ENCODE assay signal across 8 cellular contexts in genomic region chr2:231795525-231796327, GRCh38. TPM values are rescaled to one million over a fixed set of nuclear protein-coding genes. Genes with fewer than 3 reads are reported as not detected.
DNase-seq lines count a peak whose midpoint lies in the region; ATAC-seq, FAIRE-seq and TF ChIP-seq lines count a peak whose summit lies in the region.

No MANE protein-coding gene starts in this region.

- POLR2A ChIA-PET in WTC11 (lab: Charles Lee): no interaction called here
- POLR2A ChIA-PET in activated CD4-positive, alpha-beta memory T cell treated with anti-CD3 and anti-CD28 coated beads for 36 hours (lab: Charles Lee): interaction anchor here (0.7 kb wide), 1 partner anchor 595 kb away, joined by 3 read pairs; no protein-coding TSS in a partner anchor

- peaks cover 8% of the 10 kb centered on the region; the same call in 1 of the 2 replicates for H3K79me2 ChIP-seq in KMS-11 (ENCODE audit: insufficient read depth, low read depth)

- no peak overlapping the region; the same call in 1 of the 2 replicates for H3K27ac ChIP-seq in KMS-11

- H3K27me3 Mint-ChIP-seq in WTC11 (ENCODE audit: low read depth): no peaks in the 10 kb centered on the region
- H3K27me3 Mint-ChIP-seq in activated CD4-positive, alpha-beta memory T cell treated with anti-CD3 and anti-CD28 coated beads for 36 hours: no peaks in the 10 kb centered on the region
- H3K27me3 Mint-ChIP-seq in stimulated activated memory B cell treated with anti-CD40 and anti-IgM and Interleukin-4, amounts not matched to agents 10 μg/mL and 1 μg/mL and 100 μg/mL, for 72 hours: no peaks in the 10 kb centered on the region

- TF ChIP-seq CTCF in D721Med (IDR thresholded peaks at IDR 0.05; ENCODE audit: insufficient read depth, missing control alignments): peak; percentile 7
- TF ChIP-seq CTCF in KMS-11 (conservative IDR thresholded peaks at IDR 0.05; ENCODE audit: low read depth, low read length): peak; percentile 43
- TF ChIP-seq CTCF in WTC11 (IDR thresholded peaks at IDR 0.05): no peak

- no peak for FAIRE-seq in D721Med (lab: Jason Lieb, UNC)

- H3K4me1 ChIP-seq in KMS-11 (ENCODE audit: low read depth, poor library complexity, severe bottlenecking): peaks cover 24% of the 10 kb centered on the region

- no peak overlapping the region for H2AFZ ChIP-seq in KMS-11 (ENCODE audit: low read depth)

- H4K20me1 ChIP-seq in KMS-11 (ENCODE audit: insufficient read depth): no peaks in the 10 kb centered on the region

- peaks cover 45% of the 10 kb centered on the region for H3K36me3 Mint-ChIP-seq in WTC11
- H3K36me3 Mint-ChIP-seq in activated CD4-positive, alpha-beta memory T cell treated with anti-CD3 and anti-CD28 coated beads for 36 hours: peaks cover 35% of the 10 kb centered on the region
- peaks cover 75% of the 10 kb centered on the region for H3K36me3 Mint-ChIP-seq in stimulated activated memory B cell treated with anti-CD40 and anti-IgM and Interleukin-4, amounts not matched to agents 10 μg/mL and 1 μg/mL and 100 μg/mL, for 72 hours

- H3K4me3 Mint-ChIP-seq in WTC11: no peak overlapping the region
- no peak overlapping the region for H3K4me3 Mint-ChIP-seq in activated CD4-positive, alpha-beta memory T cell treated with anti-CD3 and anti-CD28 coated beads for 36 hours
- H3K4me3 Mint-ChIP-seq in stimulated activated memory B cell treated with anti-CD40 and anti-IgM and Interleukin-4, amounts not matched to agents 10 μg/mL and 1 μg/mL and 100 μg/mL, for 72 hours: no peak overlapping the region

- H3K36me3 ChIP-seq in KMS-11 (ENCODE audit: insufficient read depth): no peaks in the 10 kb centered on the region; the same call in 1 of the 2 replicates

- H3K9ac ChIP-seq in KMS-11: no peak overlapping the region

- H3K9me3 Mint-ChIP-seq in WTC11: no peaks in the 10 kb centered on the region
- H3K9me3 Mint-ChIP-seq in activated CD4-positive, alpha-beta memory T cell treated with anti-CD3 and anti-CD28 coated beads for 36 hours: no peaks in the 10 kb centered on the region
- no peaks in the 10 kb centered on the region for H3K9me3 Mint-ChIP-seq in stimulated activated memory B cell treated with anti-CD40 and anti-IgM and Interleukin-4, amounts not matched to agents 10 μg/mL and 1 μg/mL and 100 μg/mL, for 72 hours

- H3K27me3 ChIP-seq in KMS-11 (ENCODE audit: insufficient read depth, low read depth): no peaks in the 10 kb centered on the region

- no peak overlapping the region for H3K27ac Mint-ChIP-seq in WTC11
- H3K27ac Mint-ChIP-seq in activated CD4-positive, alpha-beta memory T cell treated with anti-CD3 and anti-CD28 coated beads for 36 hours: no peak overlapping the region
- H3K27ac Mint-ChIP-seq in stimulated activated memory B cell treated with anti-CD40 and anti-IgM and Interleukin-4, amounts not matched to agents 10 μg/mL and 1 μg/mL and 100 μg/mL, for 72 hours: no peak overlapping the region

- DNase-seq in D721Med (ENCODE audit: insufficient read length, low spot score) (no peak), WTC11 (ENCODE audit: low spot score) (no peak), left kidney (ENCODE audit: low read depth, low spot score) (peak; percentile 44), inferior parietal cortex (ENCODE audit: extremely low spot score) (no peak)
- DNase-seq in activated CD4-positive, alpha-beta memory T cell treated with anti-CD3 and anti-CD28 coated beads for 36 hours: no peak

- no peak overlapping the region for H3K4me2 ChIP-seq in KMS-11

- no peak overlapping the region for H3K4me3 ChIP-seq in KMS-11 (IDR thresholded peaks at IDR 0.05; ENCODE audit: insufficient read depth, low read depth, low read length)

- intact Hi-C loops in activated CD4-positive, alpha-beta memory T cell treated with anti-CD3 and anti-CD28 coated beads for 36 hours (cut with micrococcal nuclease): no loop called here

- ATAC-seq in WTC11: peak; percentile 79
- ATAC-seq in HG03457 (IDR thresholded peaks at IDR 0.05; ENCODE audit: unreplicated experiment): no peak
- ATAC-seq in stimulated activated memory B cell treated with anti-CD40 and anti-IgM and Interleukin-4, amounts not matched to agents 10 μg/mL and 1 μg/mL and 100 μg/mL, for 72 hours: no peak

- CTCF ChIA-PET in WTC11 (lab: Charles Lee): interaction anchor here (0.5 to 2.7 kb wide), 7 partner anchors 10 to 336 kb away, joined by 3 to 13 read pairs (median 4); partner anchors contain the start of gene COPS7B
- CTCF ChIA-PET in activated CD4-positive, alpha-beta memory T cell treated with anti-CD3 and anti-CD28 coated beads for 36 hours (lab: Charles Lee): interaction anchor here (0.8 to 1.4 kb wide), 2 partner anchors 50 to 106 kb away, joined by 3 read pairs; no protein-coding TSS in a partner anchor

- no peaks in the 10 kb centered on the region for H3K4me1 Mint-ChIP-seq in WTC11
- H3K4me1 Mint-ChIP-seq in activated CD4-positive, alpha-beta memory T cell treated with anti-CD3 and anti-CD28 coated beads for 36 hours (ENCODE audit: low read depth): no peaks in the 10 kb centered on the region
- H3K4me1 Mint-ChIP-seq in stimulated activated memory B cell treated with anti-CD40 and anti-IgM and Interleukin-4, amounts not matched to agents 10 μg/mL and 1 μg/mL and 100 μg/mL, for 72 hours: peaks cover 13% of the 10 kb centered on the region

TF ChIP-seq in WTC11, 78 proteins besides CTCF, POLR2A, EP300 and RAD21:
- no peak for TF ChIP-seq FOXP4 (CRISPR knock-in tag; IDR thresholded peaks at IDR 0.05)
- TF ChIP-seq JAZF1 (CRISPR knock-in tag; IDR thresholded peaks at IDR 0.05): no peak
- no peak for TF ChIP-seq IRF1 (CRISPR knock-in tag; IDR thresholded peaks at IDR 0.05)
- no peak for TF ChIP-seq MAX (CRISPR knock-in tag; IDR thresholded peaks at IDR 0.05)
- no peak for TF ChIP-seq FOXK1 (CRISPR knock-in tag; IDR thresholded peaks at IDR 0.05)

RNA-seq across cellular contexts. Expression of gene COPS7B, which starts 9.5 kb away (rescaled TPM):
- total RNA-seq in WTC11 (2021): 56.5 to 63.8 TPM (median 57.1 TPM) in 3 replicates
- total RNA-seq in activated CD4-positive, alpha-beta memory T cell treated with anti-CD3 and anti-CD28 coated beads for 36 hours: 10 to 100 TPM; 47.1 to 50.6 TPM

RNA-seq across cellular contexts. Expression of gene PDE6D, which starts 14.6 kb away (rescaled TPM):
- total RNA-seq in WTC11 (2021): 30.2 to 32.8 TPM (median 31.4 TPM) in 3 replicates
- total RNA-seq in activated CD4-positive, alpha-beta memory T cell treated with anti-CD3 and anti-CD28 coated beads for 36 hours: 10 to 100 TPM; 29.5 to 31.1 TPM
